Comparison of ENCODE assay signal across 10 cellular contexts in genomic region chr19:53332484-53332883, GRCh38. TPM values are rescaled to one million over a fixed set of nuclear protein-coding genes. Genes with fewer than 3 reads are reported as not detected.
DNase-seq lines count a peak whose midpoint lies in the region; ATAC-seq, FAIRE-seq and TF ChIP-seq lines count a peak whose summit lies in the region.
"Had no signal": no experiment of that assay in that cellular context is flagged by ENCODE, and none has a peak within 500 bp of the region (broad histone marks: within the 10 kb centered on the region; RNA-seq: fewer than 3 reads in every experiment).

No MANE protein-coding gene starts in this region.

- no peak for ATAC-seq in activated CD8-positive, alpha-beta T cell treated with anti-CD3 and anti-CD28 coated beads, Interleukin-2, amount 10 ng/mL, durations not matched to agents 7 days and 5 days
- no peak for ATAC-seq in HG02870 (IDR thresholded peaks at IDR 0.05; ENCODE audit: unreplicated experiment)

- H3K4me3 ChIP-seq in keratinocyte (ENCODE audit: control insufficient read depth in 2 of 3, extremely low read depth in 1 of 3, insufficient read depth in 2 of 3, low read depth in 1 of 3, low read length in 3 of 3) (no peak overlapping the region), subcutaneous abdominal adipose tissue (ENCODE audit: low read depth in 1 of 5, low read length in 5 of 5) (peak overlapping the region; percentile 24 to 93 (median 89))

- peak overlapping the region; percentile 66 for H3K9ac ChIP-seq in keratinocyte (ENCODE audit: control insufficient read depth, extremely low read depth, insufficient read depth, low read length)
- H3K9ac ChIP-seq in subcutaneous abdominal adipose tissue (ENCODE audit: low read length in 5 of 5) = peak overlapping the region in 1 of 5 donors; percentile 53

- POLR2A ChIA-PET in activated CD4-positive, alpha-beta T cell treated with anti-CD3 and anti-CD28 coated beads, Interleukin-2, amount 10 ng/mL, durations not matched to agents 7 days and 5 days (lab: Charles Lee) = no interaction called here
- POLR2A ChIA-PET in activated CD8-positive, alpha-beta T cell treated with anti-CD3 and anti-CD28 coated beads, Interleukin-2, amount 10 ng/mL, durations not matched to agents 7 days and 5 days (lab: Charles Lee) = interaction anchor here (1.2 kb wide), 1 partner anchor 40 kb away, joined by 3 read pairs; no protein-coding TSS in a partner anchor

- H2AFZ ChIP-seq in keratinocyte (ENCODE audit: control insufficient read depth, low read length) = peak overlapping the region; percentile 58

- H3K4me2 ChIP-seq in keratinocyte (ENCODE audit: control insufficient read depth, extremely low read depth, insufficient read depth, low read depth, low read length) = peak overlapping the region; percentile 81

- H4K20me1 ChIP-seq in keratinocyte (ENCODE audit: control insufficient read depth, extremely low read depth, insufficient read depth, low read length) = no peaks in the 10 kb centered on the region
- H4K20me1 ChIP-seq: BLaER1 had no signal

- peaks cover 2% of the 10 kb centered on the region for H3K9me3 ChIP-seq in keratinocyte (ENCODE audit: control insufficient read depth, low read depth, low read length)
- peaks cover 0 to 18% (median 15%) of the 10 kb centered on the region in 5 donors for H3K9me3 ChIP-seq in subcutaneous abdominal adipose tissue (ENCODE audit: control insufficient read depth in 5 of 5, low read length in 5 of 5)

- FAIRE-seq in keratinocyte (lab: Jason Lieb, UNC) = no peak

- H3K27ac ChIP-seq in keratinocyte (ENCODE audit: control insufficient read depth, insufficient read depth, low read length) (no peak overlapping the region), subcutaneous abdominal adipose tissue (ENCODE audit: low read depth, low read length) (no peak overlapping the region)

- CTCF ChIA-PET in activated CD4-positive, alpha-beta T cell treated with anti-CD3 and anti-CD28 coated beads, Interleukin-2, amount 10 ng/mL, durations not matched to agents 7 days and 5 days (lab: Charles Lee) = no interaction called here
- CTCF ChIA-PET in activated CD8-positive, alpha-beta T cell treated with anti-CD3 and anti-CD28 coated beads, Interleukin-2, amount 10 ng/mL, durations not matched to agents 7 days and 5 days (lab: Charles Lee) = no interaction called here

- peaks cover 28% of the 10 kb centered on the region for H3K9me3 Mint-ChIP-seq in activated CD4-positive, alpha-beta T cell treated with anti-CD3 and anti-CD28 coated beads, Interleukin-2, amount 10 ng/mL, durations not matched to agents 7 days and 5 days
- H3K9me3 Mint-ChIP-seq in activated CD8-positive, alpha-beta T cell treated with anti-CD3 and anti-CD28 coated beads, Interleukin-2, amount 10 ng/mL, durations not matched to agents 7 days and 5 days (ENCODE audit: insufficient read depth) = peaks cover 51% of the 10 kb centered on the region

- H3K36me3 Mint-ChIP-seq in activated CD4-positive, alpha-beta T cell treated with anti-CD3 and anti-CD28 coated beads, Interleukin-2, amount 10 ng/mL, durations not matched to agents 7 days and 5 days (ENCODE audit: low read depth) = peaks cover 41% of the 10 kb centered on the region
- H3K36me3 Mint-ChIP-seq in activated CD8-positive, alpha-beta T cell treated with anti-CD3 and anti-CD28 coated beads, Interleukin-2, amount 10 ng/mL, durations not matched to agents 7 days and 5 days (ENCODE audit: low read depth) = peaks cover 46% of the 10 kb centered on the region

- intact Hi-C loops in posterior cingulate gyrus (cut with DNase I) = loop anchor here (10.0 kb wide), 2 partner anchors 62 to 138 kb away; partner anchors contain the start of genes ZNF665 and ZNF765

- no peak for DNase-seq in activated CD4-positive, alpha-beta T cell treated with anti-CD3 and anti-CD28 coated beads, Interleukin-2, amount 10 ng/mL, durations not matched to agents 7 days and 5 days
- DNase-seq in activated CD4-positive, alpha-beta T cell treated with anti-CD3 and anti-CD28 coated beads for 48 hours = no peak
- DNase-seq in activated CD8-positive, alpha-beta T cell treated with anti-CD3 and anti-CD28 coated beads, Interleukin-2, amount 10 ng/mL, durations not matched to agents 7 days and 5 days = no peak
- DNase-seq in keratinocyte (ENCODE audit: low read depth, low spot score) = no peak
- DNase-seq in GM13977 (ENCODE audit: low spot score) = no peak
- no peak for DNase-seq in posterior cingulate gyrus
- DNase-seq: Karpas-422 had no signal

- H3K27ac Mint-ChIP-seq in activated CD4-positive, alpha-beta T cell treated with anti-CD3 and anti-CD28 coated beads, Interleukin-2, amount 10 ng/mL, durations not matched to agents 7 days and 5 days = peak overlapping the region; percentile 19
- no peak overlapping the region for H3K27ac Mint-ChIP-seq in activated CD8-positive, alpha-beta T cell treated with anti-CD3 and anti-CD28 coated beads, Interleukin-2, amount 10 ng/mL, durations not matched to agents 7 days and 5 days

- dilution Hi-C loops in keratinocyte (cut with MboI; ENCODE audit: extremely low pct_ligation_motif_present, low sequenced_read_pairs) = no loop called here

- in situ Hi-C loops in GM13977 (cut with MboI; ENCODE audit: low pct_unique_long_range_greater_than_20kb, low sequenced_read_pairs, unreplicated experiment) = no loop called here

- peaks cover 30% of the 10 kb centered on the region for H3K4me1 Mint-ChIP-seq in activated CD4-positive, alpha-beta T cell treated with anti-CD3 and anti-CD28 coated beads, Interleukin-2, amount 10 ng/mL, durations not matched to agents 7 days and 5 days
- H3K4me1 Mint-ChIP-seq in activated CD8-positive, alpha-beta T cell treated with anti-CD3 and anti-CD28 coated beads, Interleukin-2, amount 10 ng/mL, durations not matched to agents 7 days and 5 days (ENCODE audit: low read depth) = peaks cover 36% of the 10 kb centered on the region

- H3K27me3 ChIP-seq in keratinocyte (ENCODE audit: control insufficient read depth, extremely low read depth, insufficient read depth, low read length) (no peaks in the 10 kb centered on the region), subcutaneous abdominal adipose tissue (ENCODE audit: control insufficient read depth in 5 of 5, insufficient read depth in 4 of 5, low read length in 5 of 5) (no peaks in the 10 kb centered on the region)
- H3K27me3 ChIP-seq: BLaER1 had no signal

- H3K79me2 ChIP-seq in keratinocyte (ENCODE audit: control insufficient read depth, insufficient read depth, low read length) = peaks cover 20% of the 10 kb centered on the region

- peaks cover 5% of the 10 kb centered on the region for H3K4me1 ChIP-seq in keratinocyte (ENCODE audit: control insufficient read depth, extremely low read depth, insufficient read depth, low read length)
- peaks cover 2 to 19% (median 10%) of the 10 kb centered on the region in 5 donors for H3K4me1 ChIP-seq in subcutaneous abdominal adipose tissue (ENCODE audit: control insufficient read depth in 5 of 5, insufficient read depth in 5 of 5, low read length in 5 of 5)

- no peaks in the 10 kb centered on the region for H3K36me3 ChIP-seq in keratinocyte (ENCODE audit: control insufficient read depth in 2 of 2, extremely low read depth in 1 of 2, insufficient read depth in 2 of 2, low read length in 2 of 2)
- no peaks in the 10 kb centered on the region for H3K36me3 ChIP-seq in subcutaneous abdominal adipose tissue (ENCODE audit: control insufficient read depth in 5 of 5, insufficient read depth in 5 of 5, low read length in 5 of 5)

- H3K9me1 ChIP-seq in keratinocyte (ENCODE audit: control insufficient read depth, extremely low read depth, insufficient read depth, low read length) = no peaks in the 10 kb centered on the region

- TF ChIP-seq CTCF in keratinocyte (optimal IDR thresholded peaks at IDR 0.05 in 1 of 3, IDR thresholded peaks at IDR 0.05 in 1 of 3, conservative IDR thresholded peaks at IDR 0.05 in 1 of 3; ENCODE audit: extremely low read depth in 1 of 3, insufficient read depth in 2 of 3, low read length in 3 of 3) (no peak), GM13977 (IDR thresholded peaks at IDR 0.05; ENCODE audit: extremely low read depth, insufficient read depth, missing control alignments) (no peak)

- H3K27me3 Mint-ChIP-seq in activated CD4-positive, alpha-beta T cell treated with anti-CD3 and anti-CD28 coated beads, Interleukin-2, amount 10 ng/mL, durations not matched to agents 7 days and 5 days = no peaks in the 10 kb centered on the region
- H3K27me3 Mint-ChIP-seq in activated CD8-positive, alpha-beta T cell treated with anti-CD3 and anti-CD28 coated beads, Interleukin-2, amount 10 ng/mL, durations not matched to agents 7 days and 5 days (ENCODE audit: low read depth) = no peaks in the 10 kb centered on the region

- peak overlapping the region; percentile 88 for H3K4me3 Mint-ChIP-seq in activated CD4-positive, alpha-beta T cell treated with anti-CD3 and anti-CD28 coated beads, Interleukin-2, amount 10 ng/mL, durations not matched to agents 7 days and 5 days
- peak overlapping the region; percentile 90 for H3K4me3 Mint-ChIP-seq in activated CD8-positive, alpha-beta T cell treated with anti-CD3 and anti-CD28 coated beads, Interleukin-2, amount 10 ng/mL, durations not matched to agents 7 days and 5 days

RNA-seq across cellular contexts. Expression of gene ZNF845, which starts 1.1 kb away (rescaled TPM):
- total RNA-seq in activated CD4-positive, alpha-beta T cell treated with anti-CD3 and anti-CD28 coated beads, Interleukin-2, amount 10 ng/mL, durations not matched to agents 7 days and 5 days = 10 to 100 TPM in 1 of 2 experiments, 1 to 10 TPM in 1; 9.9 to 10.5 TPM
- total RNA-seq in activated CD8-positive, alpha-beta T cell treated with anti-CD3 and anti-CD28 coated beads, Interleukin-2, amount 10 ng/mL, durations not matched to agents 7 days and 5 days = 1 to 10 TPM; 9.0 to 9.1 TPM
- 2.5 to 4.4 TPM (median 3.5 TPM) in 3 replicates for polyA plus RNA-seq in keratinocyte
- polyA plus RNA-seq in keratinocyte (2011; ENCODE audit: low read depth) = 1.8 TPM
- polyA plus RNA-seq in keratinocyte (2011; cell fraction: cytosol; rRNA removed) = 1.3 and 3.4 TPM in 2 replicates
- polyA plus RNA-seq in keratinocyte (2011; cell fraction: nucleus; rRNA removed) = 3.5 and 4.1 TPM in 2 replicates
- 3.4 and 5.4 TPM in 2 replicates for polyA plus RNA-seq in keratinocyte (2012; ENCODE audit: low replicate concordance)
- polyA minus RNA-seq in keratinocyte = 1.4 to 11.7 TPM (median 6.4 TPM) in 3 replicates
- polyA minus RNA-seq in keratinocyte (2011; cell fraction: cytosol; rRNA and poly(A)+ RNA removed) = 5.0 TPM
- polyA minus RNA-seq in keratinocyte (2011; cell fraction: nucleus; rRNA and poly(A)+ RNA removed) = 3.6 and 9.5 TPM in 2 replicates

RNA-seq across cellular contexts. Expression of gene ZNF525, which starts 33.0 kb away (rescaled TPM):
- 10 to 100 TPM; 14.5 to 20.7 TPM for total RNA-seq in activated CD4-positive, alpha-beta T cell treated with anti-CD3 and anti-CD28 coated beads, Interleukin-2, amount 10 ng/mL, durations not matched to agents 7 days and 5 days
- total RNA-seq in activated CD8-positive, alpha-beta T cell treated with anti-CD3 and anti-CD28 coated beads, Interleukin-2, amount 10 ng/mL, durations not matched to agents 7 days and 5 days = 10 to 100 TPM; 19.0 to 22.3 TPM
- polyA plus RNA-seq in keratinocyte = 6.7 to 9.5 TPM (median 9.5 TPM) in 3 replicates
- polyA plus RNA-seq in keratinocyte (2011; ENCODE audit: low read depth) = 8.8 TPM
- 3.5 and 7.5 TPM in 2 replicates for polyA plus RNA-seq in keratinocyte (2011; cell fraction: cytosol; rRNA removed)
- 17.1 and 21.5 TPM in 2 replicates for polyA plus RNA-seq in keratinocyte (2011; cell fraction: nucleus; rRNA removed)
- 5.8 and 8.0 TPM in 2 replicates for polyA plus RNA-seq in keratinocyte (2012; ENCODE audit: low replicate concordance)
- 1.0 to 14.5 TPM (median 8.6 TPM) in 3 replicates for polyA minus RNA-seq in keratinocyte
- polyA minus RNA-seq in keratinocyte (2011; cell fraction: cytosol; rRNA and poly(A)+ RNA removed) = 4.4 TPM
- 8.3 and 15.8 TPM in 2 replicates for polyA minus RNA-seq in keratinocyte (2011; cell fraction: nucleus; rRNA and poly(A)+ RNA removed)

Comparison
In these comparisons a context has a peak if more than half of its experiments do, and no peak if none do; other contexts are left out.
1. H3K4me3 ChIP-seq: peak in subcutaneous abdominal adipose tissue (5 of 5); none in keratinocyte (0 of 3).